In genomic region chr18:48745293-48745692, GRCh38 we compare ENCODE assay signal across 21 cellular contexts.
"Had no signal": no experiment of that assay in that cellular context is flagged by ENCODE, and none has a peak within 500 bp of the region (broad histone marks: within the 10 kb centered on the region; RNA-seq: fewer than 3 reads in every experiment).

No MANE protein-coding gene starts in this region.

- H3K79me2 ChIP-seq: hepatocyte had no signal

- H3K4me3 ChIP-seq: hepatocyte, left lung, skin epidermis, upper lobe of right lung had no signal

- ATAC-seq: activated naive CD4-positive, alpha-beta T cell treated with anti-CD3 and anti-CD28 coated beads, Interleukin-2, amount 50 U/mL, for 72 hours; activated T-cell treated with anti-CD3 and anti-CD28 coated beads, Interleukin-2, amount 50 U/mL, for 72 hours; effector memory CD8-positive, alpha-beta T cell; left lung; natural killer cell treated with Interleukin-12 subunit alpha and Interleukin-12 subunit beta and Interleukin-15 and Interleukin-18, amount 100 ng/mL, for 72 hours; stimulated activated naive B cell treated with anti-CD40 and anti-IgM and Interleukin-4, amounts not matched to agents 10 μg/mL and 1 μg/mL and 100 μg/mL, for 72 hours; upper lobe of right lung had no signal

- H3K4me2 ChIP-seq: hepatocyte had no signal

- H3K27me3 ChIP-seq: brain microvascular endothelial cell, hepatocyte, left lung, upper lobe of right lung had no signal

- H3K9me3 ChIP-seq: left lung, upper lobe of right lung had no signal

- H3K36me3 ChIP-seq: brain microvascular endothelial cell, left lung, upper lobe of right lung had no signal

- H2AFZ ChIP-seq: hepatocyte had no signal

- H3K27ac ChIP-seq: brain microvascular endothelial cell, hepatocyte, left lung, upper lobe of right lung had no signal

- DNase-seq: activated CD4-positive, alpha-beta T cell treated with anti-CD3 and anti-CD28 coated beads for 48 hours; activated CD8-positive, alpha-beta memory T cell treated with anti-CD3 and anti-CD28 coated beads, Interleukin-2, amount 50 U/mL, for 48 hours; activated gamma-delta T cell; activated T-cell treated with anti-CD3 and anti-CD28 coated beads, Interleukin-2, amount 50 U/mL, for 72 hours; amniotic stem cell; brain microvascular endothelial cell; cerebellar nuclear complex; dermis blood vessel endothelial cell; effector memory CD8-positive, alpha-beta T cell; islet precursor cell; left lung; nucleus accumbens; stimulated activated CD4-positive, alpha-beta T cell treated with anti-CD3 and anti-CD28 coated beads, Interleukin-15, amount 100 ng/mL, for 24 hours; stimulated activated CD4-positive, alpha-beta T cell treated with anti-CD3 and anti-CD28 coated beads, Interleukin-4, amount 100 ng/mL, for 1 hour; stimulated activated naive B cell treated with anti-CD40 and anti-IgM and Interleukin-4, amounts not matched to agents 10 μg/mL and 1 μg/mL and 100 μg/mL, for 72 hours; T-helper 2 cell; upper lobe of right lung had no signal
